ENCODE assay signal across 1 cellular context in the genomic region with DNA sequence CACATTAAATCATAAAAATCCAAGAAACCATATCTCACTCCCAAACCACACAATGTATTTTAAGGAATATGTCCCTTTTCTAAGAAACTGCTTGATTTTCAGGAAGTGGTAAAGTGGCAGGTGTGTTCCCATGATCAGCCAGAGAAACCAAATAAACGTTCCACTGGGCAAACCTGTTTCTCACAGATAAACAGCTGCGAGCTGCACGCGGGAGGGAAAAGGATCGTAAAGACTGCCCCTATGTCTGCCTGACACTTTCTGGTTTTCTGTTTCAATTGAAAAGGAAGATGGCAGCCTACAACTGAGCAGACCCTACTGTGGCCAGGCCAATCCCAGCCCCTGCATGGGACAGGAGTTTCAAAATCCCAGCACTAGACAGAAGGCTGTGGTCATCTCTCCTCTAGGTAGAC.
TF ChIP-seq lines count a peak whose summit lies in the region.

No MANE protein-coding gene starts in this region.

TF ChIP-seq in K562, 482 proteins besides CTCF, POLR2A, EP300 and RAD21 (continued from another document):
- TF ChIP-seq, protein P1, sequence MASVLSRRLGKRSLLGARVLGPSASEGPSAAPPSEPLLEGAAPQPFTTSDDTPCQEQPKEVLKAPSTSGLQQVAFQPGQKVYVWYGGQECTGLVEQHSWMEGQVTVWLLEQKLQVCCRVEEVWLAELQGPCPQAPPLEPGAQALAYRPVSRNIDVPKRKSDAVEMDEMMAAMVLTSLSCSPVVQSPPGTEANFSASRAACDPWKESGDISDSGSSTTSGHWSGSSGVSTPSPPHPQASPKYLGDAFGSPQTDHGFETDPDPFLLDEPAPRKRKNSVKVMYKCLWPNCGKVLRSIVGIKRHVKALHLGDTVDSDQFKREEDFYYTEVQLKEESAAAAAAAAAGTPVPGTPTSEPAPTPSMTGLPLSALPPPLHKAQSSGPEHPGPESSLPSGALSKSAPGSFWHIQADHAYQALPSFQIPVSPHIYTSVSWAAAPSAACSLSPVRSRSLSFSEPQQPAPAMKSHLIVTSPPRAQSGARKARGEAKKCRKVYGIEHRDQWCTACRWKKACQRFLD (CRISPR knock-in tag; IDR thresholded peaks at IDR 0.05) = peak; percentile 91
- TF ChIP-seq, protein P2, sequence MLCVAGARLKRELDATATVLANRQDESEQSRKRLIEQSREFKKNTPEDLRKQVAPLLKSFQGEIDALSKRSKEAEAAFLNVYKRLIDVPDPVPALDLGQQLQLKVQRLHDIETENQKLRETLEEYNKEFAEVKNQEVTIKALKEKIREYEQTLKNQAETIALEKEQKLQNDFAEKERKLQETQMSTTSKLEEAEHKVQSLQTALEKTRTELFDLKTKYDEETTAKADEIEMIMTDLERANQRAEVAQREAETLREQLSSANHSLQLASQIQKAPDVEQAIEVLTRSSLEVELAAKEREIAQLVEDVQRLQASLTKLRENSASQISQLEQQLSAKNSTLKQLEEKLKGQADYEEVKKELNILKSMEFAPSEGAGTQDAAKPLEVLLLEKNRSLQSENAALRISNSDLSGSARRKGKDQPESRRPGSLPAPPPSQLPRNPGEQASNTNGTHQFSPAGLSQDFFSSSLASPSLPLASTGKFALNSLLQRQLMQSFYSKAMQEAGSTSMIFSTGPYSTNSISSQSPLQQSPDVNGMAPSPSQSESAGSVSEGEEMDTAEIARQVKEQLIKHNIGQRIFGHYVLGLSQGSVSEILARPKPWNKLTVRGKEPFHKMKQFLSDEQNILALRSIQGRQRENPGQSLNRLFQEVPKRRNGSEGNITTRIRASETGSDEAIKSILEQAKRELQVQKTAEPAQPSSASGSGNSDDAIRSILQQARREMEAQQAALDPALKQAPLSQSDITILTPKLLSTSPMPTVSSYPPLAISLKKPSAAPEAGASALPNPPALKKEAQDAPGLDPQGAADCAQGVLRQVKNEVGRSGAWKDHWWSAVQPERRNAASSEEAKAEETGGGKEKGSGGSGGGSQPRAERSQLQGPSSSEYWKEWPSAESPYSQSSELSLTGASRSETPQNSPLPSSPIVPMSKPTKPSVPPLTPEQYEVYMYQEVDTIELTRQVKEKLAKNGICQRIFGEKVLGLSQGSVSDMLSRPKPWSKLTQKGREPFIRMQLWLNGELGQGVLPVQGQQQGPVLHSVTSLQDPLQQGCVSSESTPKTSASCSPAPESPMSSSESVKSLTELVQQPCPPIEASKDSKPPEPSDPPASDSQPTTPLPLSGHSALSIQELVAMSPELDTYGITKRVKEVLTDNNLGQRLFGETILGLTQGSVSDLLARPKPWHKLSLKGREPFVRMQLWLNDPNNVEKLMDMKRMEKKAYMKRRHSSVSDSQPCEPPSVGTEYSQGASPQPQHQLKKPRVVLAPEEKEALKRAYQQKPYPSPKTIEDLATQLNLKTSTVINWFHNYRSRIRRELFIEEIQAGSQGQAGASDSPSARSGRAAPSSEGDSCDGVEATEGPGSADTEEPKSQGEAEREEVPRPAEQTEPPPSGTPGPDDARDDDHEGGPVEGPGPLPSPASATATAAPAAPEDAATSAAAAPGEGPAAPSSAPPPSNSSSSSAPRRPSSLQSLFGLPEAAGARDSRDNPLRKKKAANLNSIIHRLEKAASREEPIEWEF (CRISPR knock-in tag; IDR thresholded peaks at IDR 0.05) = no peak
- TF ChIP-seq CREM (IDR thresholded peaks at IDR 0.05; ENCODE audit: low read depth) = peak; percentile 53; the same call in 1 of the 2 replicates
- TF ChIP-seq CSDE1 (IDR thresholded peaks at IDR 0.05) = no peak
- no peak for TF ChIP-seq CAMTA2 (CRISPR knock-in tag; conservative IDR thresholded peaks at IDR 0.05)
- TF ChIP-seq, protein P3, sequence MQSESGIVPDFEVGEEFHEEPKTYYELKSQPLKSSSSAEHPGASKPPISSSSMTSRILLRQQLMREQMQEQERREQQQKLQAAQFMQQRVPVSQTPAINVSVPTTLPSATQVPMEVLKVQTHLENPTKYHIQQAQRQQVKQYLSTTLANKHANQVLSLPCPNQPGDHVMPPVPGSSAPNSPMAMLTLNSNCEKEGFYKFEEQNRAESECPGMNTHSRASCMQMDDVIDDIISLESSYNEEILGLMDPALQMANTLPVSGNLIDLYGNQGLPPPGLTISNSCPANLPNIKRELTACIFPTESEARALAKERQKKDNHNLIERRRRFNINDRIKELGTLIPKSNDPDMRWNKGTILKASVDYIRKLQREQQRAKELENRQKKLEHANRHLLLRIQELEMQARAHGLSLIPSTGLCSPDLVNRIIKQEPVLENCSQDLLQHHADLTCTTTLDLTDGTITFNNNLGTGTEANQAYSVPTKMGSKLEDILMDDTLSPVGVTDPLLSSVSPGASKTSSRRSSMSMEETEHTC (IDR thresholded peaks at IDR 0.05) = 0 out of 2 replicates have a peak, but pooled peaks have one; percentile 41
- TF ChIP-seq POLR2H (tag; IDR thresholded peaks at IDR 0.05; ENCODE audit: low read depth) = no peak
TF ChIP-seq in K562: peak in this region for 129.
